ENCODE assay signal across 3 cellular contexts in genomic region chr12:11777962-11778361, GRCh38.
TF ChIP-seq lines count a peak whose summit lies in the region.

No MANE protein-coding gene starts in this region.

TF ChIP-seq in SK-N-SH, 30 proteins besides CTCF, POLR2A, EP300 and RAD21 (continued from another document):
- TF ChIP-seq REST (IDR thresholded peaks at IDR 0.05; ENCODE audit: low read depth, low read length): peak; percentile 65; the same call in 1 of the 2 replicates
TF ChIP-seq in SK-N-SH: peak in this region for 1.

TF ChIP-seq in SK-N-SH treated with all-trans-retinoic acid at 6 μM for 48 hours, 23 proteins besides CTCF, POLR2A, EP300 and RAD21 (continued from another document):
- no peak for TF ChIP-seq PATZ1 (CRISPR knock-in tag; IDR thresholded peaks at IDR 0.05; ENCODE audit: borderline replicate concordance)

TF ChIP-seq in GM23338, 12 proteins besides CTCF, POLR2A, EP300 and RAD21:
- TF ChIP-seq, protein P1, sequence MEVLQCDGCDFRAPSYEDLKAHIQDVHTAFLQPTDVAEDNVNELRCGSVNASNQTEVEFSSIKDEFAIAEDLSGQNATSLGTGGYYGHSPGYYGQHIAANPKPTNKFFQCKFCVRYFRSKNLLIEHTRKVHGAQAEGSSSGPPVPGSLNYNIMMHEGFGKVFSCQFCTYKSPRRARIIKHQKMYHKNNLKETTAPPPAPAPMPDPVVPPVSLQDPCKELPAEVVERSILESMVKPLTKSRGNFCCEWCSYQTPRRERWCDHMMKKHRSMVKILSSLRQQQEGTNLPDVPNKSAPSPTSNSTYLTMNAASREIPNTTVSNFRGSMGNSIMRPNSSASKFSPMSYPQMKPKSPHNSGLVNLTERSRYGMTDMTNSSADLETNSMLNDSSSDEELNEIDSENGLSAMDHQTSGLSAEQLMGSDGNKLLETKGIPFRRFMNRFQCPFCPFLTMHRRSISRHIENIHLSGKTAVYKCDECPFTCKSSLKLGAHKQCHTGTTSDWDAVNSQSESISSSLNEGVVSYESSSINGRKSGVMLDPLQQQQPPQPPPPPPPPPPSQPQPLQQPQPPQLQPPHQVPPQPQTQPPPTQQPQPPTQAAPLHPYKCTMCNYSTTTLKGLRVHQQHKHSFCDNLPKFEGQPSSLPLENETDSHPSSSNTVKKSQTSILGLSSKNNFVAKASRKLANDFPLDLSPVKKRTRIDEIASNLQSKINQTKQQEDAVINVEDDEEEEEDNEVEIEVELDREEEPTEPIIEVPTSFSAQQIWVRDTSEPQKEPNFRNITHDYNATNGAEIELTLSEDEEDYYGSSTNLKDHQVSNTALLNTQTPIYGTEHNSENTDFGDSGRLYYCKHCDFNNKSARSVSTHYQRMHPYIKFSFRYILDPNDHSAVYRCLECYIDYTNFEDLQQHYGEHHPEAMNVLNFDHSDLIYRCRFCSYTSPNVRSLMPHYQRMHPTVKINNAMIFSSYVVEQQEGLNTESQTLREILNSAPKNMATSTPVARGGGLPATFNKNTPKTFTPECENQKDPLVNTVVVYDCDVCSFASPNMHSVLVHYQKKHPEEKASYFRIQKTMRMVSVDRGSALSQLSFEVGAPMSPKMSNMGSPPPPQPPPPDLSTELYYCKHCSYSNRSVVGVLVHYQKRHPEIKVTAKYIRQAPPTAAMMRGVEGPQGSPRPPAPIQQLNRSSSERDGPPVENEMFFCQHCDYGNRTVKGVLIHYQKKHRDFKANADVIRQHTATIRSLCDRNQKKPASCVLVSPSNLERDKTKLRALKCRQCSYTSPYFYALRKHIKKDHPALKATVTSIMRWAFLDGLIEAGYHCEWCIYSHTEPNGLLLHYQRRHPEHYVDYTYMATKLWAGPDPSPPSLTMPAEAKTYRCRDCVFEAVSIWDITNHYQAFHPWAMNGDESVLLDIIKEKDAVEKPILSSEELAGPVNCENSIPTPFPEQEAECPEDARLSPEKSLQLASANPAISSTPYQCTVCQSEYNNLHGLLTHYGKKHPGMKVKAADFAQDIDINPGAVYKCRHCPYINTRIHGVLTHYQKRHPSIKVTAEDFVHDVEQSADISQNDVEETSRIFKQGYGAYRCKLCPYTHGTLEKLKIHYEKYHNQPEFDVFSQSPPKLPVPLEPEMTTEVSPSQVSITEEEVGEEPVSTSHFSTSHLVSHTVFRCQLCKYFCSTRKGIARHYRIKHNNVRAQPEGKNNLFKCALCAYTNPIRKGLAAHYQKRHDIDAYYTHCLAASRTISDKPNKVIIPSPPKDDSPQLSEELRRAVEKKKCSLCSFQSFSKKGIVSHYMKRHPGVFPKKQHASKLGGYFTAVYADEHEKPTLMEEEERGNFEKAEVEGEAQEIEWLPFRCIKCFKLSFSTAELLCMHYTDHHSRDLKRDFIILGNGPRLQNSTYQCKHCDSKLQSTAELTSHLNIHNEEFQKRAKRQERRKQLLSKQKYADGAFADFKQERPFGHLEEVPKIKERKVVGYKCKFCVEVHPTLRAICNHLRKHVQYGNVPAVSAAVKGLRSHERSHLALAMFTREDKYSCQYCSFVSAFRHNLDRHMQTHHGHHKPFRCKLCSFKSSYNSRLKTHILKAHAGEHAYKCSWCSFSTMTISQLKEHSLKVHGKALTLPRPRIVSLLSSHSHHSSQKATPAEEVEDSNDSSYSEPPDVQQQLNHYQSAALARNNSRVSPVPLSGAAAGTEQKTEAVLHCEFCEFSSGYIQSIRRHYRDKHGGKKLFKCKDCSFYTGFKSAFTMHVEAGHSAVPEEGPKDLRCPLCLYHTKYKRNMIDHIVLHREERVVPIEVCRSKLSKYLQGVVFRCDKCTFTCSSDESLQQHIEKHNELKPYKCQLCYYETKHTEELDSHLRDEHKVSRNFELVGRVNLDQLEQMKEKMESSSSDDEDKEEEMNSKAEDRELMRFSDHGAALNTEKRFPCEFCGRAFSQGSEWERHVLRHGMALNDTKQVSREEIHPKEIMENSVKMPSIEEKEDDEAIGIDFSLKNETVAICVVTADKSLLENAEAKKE (CRISPR knock-in tag; IDR thresholded peaks at IDR 0.05): no peak
- TF ChIP-seq, protein P2, sequence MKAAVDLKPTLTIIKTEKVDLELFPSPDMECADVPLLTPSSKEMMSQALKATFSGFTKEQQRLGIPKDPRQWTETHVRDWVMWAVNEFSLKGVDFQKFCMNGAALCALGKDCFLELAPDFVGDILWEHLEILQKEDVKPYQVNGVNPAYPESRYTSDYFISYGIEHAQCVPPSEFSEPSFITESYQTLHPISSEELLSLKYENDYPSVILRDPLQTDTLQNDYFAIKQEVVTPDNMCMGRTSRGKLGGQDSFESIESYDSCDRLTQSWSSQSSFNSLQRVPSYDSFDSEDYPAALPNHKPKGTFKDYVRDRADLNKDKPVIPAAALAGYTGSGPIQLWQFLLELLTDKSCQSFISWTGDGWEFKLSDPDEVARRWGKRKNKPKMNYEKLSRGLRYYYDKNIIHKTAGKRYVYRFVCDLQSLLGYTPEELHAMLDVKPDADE (IDR thresholded peaks at IDR 0.05): no peak
- no peak for TF ChIP-seq ZNF114 (CRISPR knock-in tag; IDR thresholded peaks at IDR 0.05)
- TF ChIP-seq EZH2 (IDR thresholded peaks at IDR 0.05; ENCODE audit: low read depth, unreplicated experiment): no peak
- no peak for TF ChIP-seq CREB1 (CRISPR knock-in tag; IDR thresholded peaks at IDR 0.05; ENCODE audit: low read depth)
- no peak for TF ChIP-seq JUNB (IDR thresholded peaks at IDR 0.05; ENCODE audit: unreplicated experiment)
- TF ChIP-seq POLR2AphosphoS5 (IDR thresholded peaks at IDR 0.05; ENCODE audit: low read depth): no peak
- TF ChIP-seq EZH2phosphoT487 (IDR thresholded peaks at IDR 0.05; ENCODE audit: unreplicated experiment): no peak
- no peak for TF ChIP-seq ZNF331 (CRISPR knock-in tag; IDR thresholded peaks at IDR 0.05; ENCODE audit: low read depth)
- TF ChIP-seq NANOG (IDR thresholded peaks at IDR 0.05; ENCODE audit: borderline replicate concordance): no peak
- no peak for TF ChIP-seq STAT1 (IDR thresholded peaks at IDR 0.05; ENCODE audit: unreplicated experiment)
- TF ChIP-seq REST (IDR thresholded peaks at IDR 0.05; ENCODE audit: unreplicated experiment): no peak
